Comparison of ENCODE assay signal across 1 cellular context in genomic region chr16:12067714-12068401, GRCh38.
TF ChIP-seq lines count a peak whose summit lies in the region.

No MANE protein-coding gene starts in this region.

TF ChIP-seq in H1, 55 proteins besides CTCF, POLR2A, EP300 and RAD21:
- TF ChIP-seq CHD2 (IDR thresholded peaks at IDR 0.05; ENCODE audit: low read length) (no peak), BACH1 (IDR thresholded peaks at IDR 0.05; ENCODE audit: low read length) (no peak), BRCA1 (IDR thresholded peaks at IDR 0.05; ENCODE audit: low read depth, low read length) (no peak), TEAD4 (IDR thresholded peaks at IDR 0.05; ENCODE audit: low read depth, low read length) (no peak), KDM1A (IDR thresholded peaks at IDR 0.05; ENCODE audit: borderline replicate concordance, low read length) (no peak), SP4 (IDR thresholded peaks at IDR 0.05; ENCODE audit: low read length) (no peak), MAX (IDR thresholded peaks at IDR 0.05) (no peak), CHD7 (IDR thresholded peaks at IDR 0.05; ENCODE audit: insufficient replicate concordance, low read length) (no peak), KDM4A (IDR thresholded peaks at IDR 0.05; ENCODE audit: low read depth, low read length, severe bottlenecking) (no peak), POU5F1 (IDR thresholded peaks at IDR 0.05; ENCODE audit: low read depth, low read length) (no peak), SIRT6 (IDR thresholded peaks at IDR 0.05; ENCODE audit: low read length) (no peak), RNF2 (IDR thresholded peaks at IDR 0.05; ENCODE audit: borderline replicate concordance, low read depth, low read length, missing control alignments, poor library complexity, severe bottlenecking) (no peak), ZNF274 (IDR thresholded peaks at IDR 0.05; ENCODE audit: borderline replicate concordance, extremely low read depth, low read length) (no peak)
